25 cellular contexts compared by ENCODE assay signal in genomic region chr16:8310356-8310755, GRCh38.
"Had no signal": no experiment of that assay in that cellular context is flagged by ENCODE, and none has a peak within 500 bp of the region (broad histone marks: within the 10 kb centered on the region; RNA-seq: fewer than 3 reads in every experiment).

No MANE protein-coding gene starts in this region.

- H3K4me1 Mint-ChIP-seq: immature natural killer cell; naive B cell; natural killer cell; stimulated activated effector memory CD8-positive, alpha-beta T cell treated with anti-CD3 and anti-CD28 coated beads, Interleukin-12 subunit alpha, Interleukin-12 subunit beta, amount 100 ng/mL, for 72 hours had no signal

- H3K36me3 Mint-ChIP-seq: immature natural killer cell; naive B cell; natural killer cell; stimulated activated effector memory CD8-positive, alpha-beta T cell treated with anti-CD3 and anti-CD28 coated beads, Interleukin-12 subunit alpha, Interleukin-12 subunit beta, amount 100 ng/mL, for 72 hours had no signal

- H3K27ac ChIP-seq: heart left ventricle, left lung, pancreas, prostate gland, spleen, suprapubic skin, tibial nerve, upper lobe of right lung had no signal

- H3K27ac Mint-ChIP-seq: immature natural killer cell; naive B cell; natural killer cell; stimulated activated effector memory CD8-positive, alpha-beta T cell treated with anti-CD3 and anti-CD28 coated beads, Interleukin-12 subunit alpha, Interleukin-12 subunit beta, amount 100 ng/mL, for 72 hours; stimulated activated naive CD8-positive, alpha-beta T cell treated with anti-CD3 and anti-CD28 coated beads, Interleukin-15, Interleukin-2, amounts not matched to agents 100 ng/mL and 50 ng/mL, for 24 hours had no signal

- H3K36me3 ChIP-seq: heart left ventricle, left lung, pancreas, prostate gland, spleen, suprapubic skin, tibial nerve, upper lobe of right lung had no signal

- H3K4me3 Mint-ChIP-seq: immature natural killer cell; naive B cell; natural killer cell; stimulated activated effector memory CD8-positive, alpha-beta T cell treated with anti-CD3 and anti-CD28 coated beads, Interleukin-12 subunit alpha, Interleukin-12 subunit beta, amount 100 ng/mL, for 72 hours; stimulated activated naive CD8-positive, alpha-beta T cell treated with anti-CD3 and anti-CD28 coated beads, Interleukin-15, Interleukin-2, amounts not matched to agents 100 ng/mL and 50 ng/mL, for 24 hours had no signal

- H3K27me3 Mint-ChIP-seq: stimulated activated naive CD8-positive, alpha-beta T cell treated with anti-CD3 and anti-CD28 coated beads, Interleukin-15, Interleukin-2, amounts not matched to agents 100 ng/mL and 50 ng/mL, for 24 hours had no signal

- DNase-seq: glutamatergic neuron; heart left ventricle; hypothalamus; immature natural killer cell; kidney; left colon; left lung; naive B cell; natural killer cell; nucleus accumbens; pancreas; posterior cingulate gyrus; retina; right cardiac atrium; small intestine; spleen; stimulated activated CD4-positive, alpha-beta T cell treated with anti-CD3 and anti-CD28 coated beads, Interleukin-4, amount 100 ng/mL, for 24 hours; stimulated activated naive CD4-positive, alpha-beta T cell; upper lobe of right lung had no signal

- H3K4me3 ChIP-seq: heart left ventricle, left lung, lung, pancreas, prostate gland, spleen, suprapubic skin, tibial nerve, upper lobe of right lung had no signal

- H3K9me3 ChIP-seq: pancreas, prostate gland had no signal

- H3K27me3 ChIP-seq: heart left ventricle, left lung, pancreas, spleen, suprapubic skin, tibial nerve, upper lobe of right lung had no signal

- H3K4me1 ChIP-seq: heart left ventricle, left lung, pancreas, prostate gland, spleen, suprapubic skin, tibial nerve, upper lobe of right lung had no signal
